Comparison of ENCODE assay signal across 26 cellular contexts in genomic region chr12:81123611-81124010, GRCh38.
"Had no signal": no experiment of that assay in that cellular context is flagged by ENCODE, and none has a peak within 500 bp of the region (broad histone marks: within the 10 kb centered on the region; RNA-seq: fewer than 3 reads in every experiment).

No MANE protein-coding gene starts in this region.

- H3K4me3 ChIP-seq: stomach, suprapubic skin, testis, thoracic aorta, thyroid gland, tibial artery, tibial nerve, transverse colon, upper lobe of left lung, upper lobe of right lung, uterus, vagina had no signal

- FAIRE-seq: urothelium cell line had no signal

- ATAC-seq: stimulated activated effector memory CD8-positive, alpha-beta T cell treated with anti-CD3 and anti-CD28 coated beads, Interleukin-12 subunit alpha, Interleukin-12 subunit beta, amount 100 ng/mL, for 72 hours; stimulated activated memory B cell treated with anti-CD40 and anti-IgM and Interleukin-4, amounts not matched to agents 10 μg/mL and 1 μg/mL and 100 μg/mL, for 72 hours; stimulated activated naive B cell treated with anti-CD40 and anti-IgM and Interleukin-4, amounts not matched to agents 10 μg/mL and 1 μg/mL and 100 μg/mL, for 72 hours; stimulated activated naive CD8-positive, alpha-beta T cell treated with anti-CD3 and anti-CD28 coated beads, Interleukin-15, amount 100 ng/mL, for 72 hours; stimulated activated naive CD8-positive, alpha-beta T cell treated with anti-CD3 and anti-CD28 coated beads, Interleukin-15, Interleukin-2, amounts not matched to agents 100 U/mL and 50 U/mL, for 24 hours; upper lobe of right lung had no signal

- H3K4me1 ChIP-seq: stomach, suprapubic skin, testis, thyroid gland, tibial artery, tibial nerve, transverse colon, upper lobe of left lung, upper lobe of right lung, uterus, vagina had no signal

- H3K36me3 ChIP-seq: stomach, suprapubic skin, thoracic aorta, thyroid gland, transverse colon, upper lobe of left lung, upper lobe of right lung, uterus, vagina had no signal

- DNase-seq: stimulated activated CD4-positive, alpha-beta T cell treated with anti-CD3 and anti-CD28 coated beads, Interleukin-2, amount 100 ng/mL, for 48 hours; stimulated activated CD4-positive, alpha-beta T cell treated with anti-CD3 and anti-CD28 coated beads, Interleukin-4, amount 100 ng/mL, for 24 hours; stimulated activated CD4-positive, alpha-beta T cell treated with anti-CD3 and anti-CD28 coated beads, Interleukin-4, amount 100 ng/mL, for 4 hours; stimulated activated CD8-positive, alpha-beta memory T cell treated with anti-CD3 and anti-CD28 coated beads, Interleukin-4, amount 100 ng/mL, for 48 hours; stimulated activated naive B cell treated with anti-CD40 and anti-IgM and Interleukin-4, amounts not matched to agents 10 μg/mL and 1 μg/mL and 100 μg/mL, for 72 hours; stimulated activated naive CD4-positive, alpha-beta T cell; stimulated activated naive CD4-positive, alpha-beta T cell treated with Interleukin-2 at 50 U/mL for 16 hours; stimulated activated naive CD8-positive, alpha-beta T cell treated with anti-CD3 and anti-CD28 coated beads, Interleukin-15, amount 100 ng/mL, for 72 hours; stimulated activated naive CD8-positive, alpha-beta T cell treated with anti-CD3 and anti-CD28 coated beads, Interleukin-15, Interleukin-2, amounts not matched to agents 100 U/mL and 50 U/mL, for 24 hours; stomach; substantia nigra; testis; thyroid gland; tibial artery; transverse colon; trophoblast cell; upper lobe of left lung; upper lobe of right lung; uterus had no signal

- H3K9me3 ChIP-seq: suprapubic skin, testis, thoracic aorta, thyroid gland, transverse colon, upper lobe of right lung, uterus, vagina had no signal

- H3K27me3 ChIP-seq: stomach, suprapubic skin, testis, thyroid gland, tibial artery, tibial nerve, transverse colon, upper lobe of left lung, upper lobe of right lung, uterus, vagina had no signal

- H3K27ac ChIP-seq: stomach, suprapubic skin, testis, thoracic aorta, thyroid gland, tibial artery, tibial nerve, transverse colon, upper lobe of left lung, upper lobe of right lung, uterus, vagina had no signal
